Comparison of ENCODE assay signal across 17 cellular contexts in genomic region chr4:178356725-178357124, GRCh38.
DNase-seq lines count a peak whose midpoint lies in the region; TF ChIP-seq lines count a peak whose summit lies in the region.
"Had no signal": no experiment of that assay in that cellular context is flagged by ENCODE, and none has a peak within 500 bp of the region (broad histone marks: within the 10 kb centered on the region; RNA-seq: fewer than 3 reads in every experiment).

No MANE protein-coding gene starts in this region.

- H3K36me3 ChIP-seq in endodermal cell (ENCODE audit: control insufficient read depth, insufficient read depth, low read length) (no peaks in the 10 kb centered on the region), brain microvascular endothelial cell (replicated peaks) (no peaks in the 10 kb centered on the region), transverse colon (no peaks in the 10 kb centered on the region)

- H3K4me1 ChIP-seq in endodermal cell (ENCODE audit: control insufficient read depth, insufficient read depth, low read length) (no peaks in the 10 kb centered on the region), transverse colon (no peaks in the 10 kb centered on the region)

- TF ChIP-seq POLR2A in transverse colon (IDR thresholded peaks at IDR 0.05): no peak

- H3K27ac Mint-ChIP-seq in endodermal cell: no peak overlapping the region

- no peak overlapping the region for H3K4me3 ChIP-seq in endodermal cell (ENCODE audit: low read length)
- no peak overlapping the region for H3K4me3 ChIP-seq in retinal pigment epithelial cell (ENCODE audit: low read length)
- H3K4me3 ChIP-seq in brain microvascular endothelial cell (ENCODE audit: low read depth, low read length): no peak overlapping the region
- H3K4me3 ChIP-seq in transverse colon: no peak overlapping the region
- H3K4me3 ChIP-seq: GM12878 had no signal

- peak; percentile 20; the same call in 1 of the 2 replicates for TF ChIP-seq RAD21 in Ishikawa (IDR thresholded peaks at IDR 0.05; ENCODE audit: low read depth)

- intact Hi-C loops in transverse colon (cut with DNase I; ENCODE audit: low total_unique reads): no loop called here

- H3K4me3 Mint-ChIP-seq in endodermal cell: no peak overlapping the region

- no peaks in the 10 kb centered on the region for H3K36me3 Mint-ChIP-seq in endodermal cell (ENCODE audit: low read depth)

- no peaks in the 10 kb centered on the region for H3K27me3 Mint-ChIP-seq in endodermal cell (ENCODE audit: insufficient read depth)

- H3K9me3 Mint-ChIP-seq in endodermal cell: peaks cover 3% of the 10 kb centered on the region

- in situ Hi-C loops in brain microvascular endothelial cell (cut with HindIII; ENCODE audit: low pct_ligation_motif_present, low sequenced_read_pairs): no loop called here
- in situ Hi-C loops in transverse colon (cut with MboI; ENCODE audit: low pct_ligation_motif_present in 1 of 4, low pct_unique_long_range_greater_than_20kb in 1 of 4, low sequenced_read_pairs in 3 of 4): no loop called here

- no peak overlapping the region for H3K9ac ChIP-seq in endodermal cell (ENCODE audit: extremely low read depth, low read length, poor library complexity, severe bottlenecking)

- H3K27ac ChIP-seq in endodermal cell (ENCODE audit: low read depth, low read length) (no peak overlapping the region), brain microvascular endothelial cell (no peak overlapping the region), transverse colon (no peak overlapping the region)

- TF ChIP-seq EP300 in Ishikawa (IDR thresholded peaks at IDR 0.05; ENCODE audit: borderline replicate concordance) (no peak), transverse colon (IDR thresholded peaks at IDR 0.05; ENCODE audit: low read depth) (no peak)

- H3K27me3 ChIP-seq in endodermal cell (ENCODE audit: control insufficient read depth, insufficient read depth, low read length, poor library complexity, severe bottlenecking) (no peaks in the 10 kb centered on the region), brain microvascular endothelial cell (replicated peaks) (no peaks in the 10 kb centered on the region), transverse colon (no peaks in the 10 kb centered on the region)

- TF ChIP-seq CTCF in endodermal cell (conservative IDR thresholded peaks at IDR 0.05) (peak; percentile 58), retinal pigment epithelial cell (conservative IDR thresholded peaks at IDR 0.05; ENCODE audit: low read depth, low read length) (peak; percentile 26), brain microvascular endothelial cell (IDR thresholded peaks at IDR 0.05; ENCODE audit: low read depth, low read length, missing control alignments) (no peak), transverse colon (IDR thresholded peaks at IDR 0.05) (no peak)

- WGBS in endodermal cell (ENCODE audit: insufficient coverage in 1 of 2, insufficient read length in 1 of 2), 2 experiments: 95 to 100% methylated on average over 2 of the region's 2 CpGs
- WGBS in transverse colon (ENCODE audit: low coverage in 1 of 2), 2 donors: 90 to 100% methylated on average over 2 of the region's 2 CpGs

- peak; percentile 14 for DNase-seq in DMS53 (lab: John Stamatoyannopoulos, UW)
- DNase-seq in DMS53 treated with DMSO at 0.1 percent for 48 hours (lab: John Stamatoyannopoulos, UW; ENCODE audit: unreplicated experiment): no peak
- no peak for DNase-seq in endodermal cell
- no peak for DNase-seq in retinal pigment epithelial cell (ENCODE audit: low read depth)
- no peak for DNase-seq in brain microvascular endothelial cell
- no peak for DNase-seq in NCI-H2081 (lab: John Stamatoyannopoulos, UW)
- no peak for DNase-seq in transverse colon
- DNase-seq: 8988T, GOT3, NCI-H1436, NCI-H1930, NCI-H748 treated with DMSO at 0.1 percent for 48 hours, PC-3, RPMI8226, SHP77 treated with DMSO at 0.1 percent for 48 hours had no signal

- H3K9me3 ChIP-seq in endodermal cell (ENCODE audit: control insufficient read depth, low read length) (peaks cover 5% of the 10 kb centered on the region), transverse colon (no peaks in the 10 kb centered on the region)

- no peaks in the 10 kb centered on the region for H3K4me1 Mint-ChIP-seq in endodermal cell

TF ChIP-seq in Ishikawa, 13 proteins besides CTCF, POLR2A, EP300 and RAD21:
- TF ChIP-seq TEAD4 (IDR thresholded peaks at IDR 0.05) (peak; percentile 69), EGR1 (IDR thresholded peaks at IDR 0.05) (no peak), USF1 (IDR thresholded peaks at IDR 0.05) (no peak), FOXM1 (IDR thresholded peaks at IDR 0.05; ENCODE audit: borderline replicate concordance, low read depth) (no peak), CREB1 (IDR thresholded peaks at IDR 0.05; ENCODE audit: low read depth) (no peak)

Comparison
In these comparisons a context has a peak if more than half of its experiments do, and no peak if none do; other contexts are left out.
1. CTCF ChIP-seq: peak in endodermal cell (single experiment) and retinal pigment epithelial cell (single experiment); none in brain microvascular endothelial cell (single experiment) and transverse colon (0 of 5).